Comparison of ENCODE assay signal across 9 cellular contexts in genomic region chr16:6958184-6958583, GRCh38.
"Had no signal": no experiment of that assay in that cellular context is flagged by ENCODE, and none has a peak within 500 bp of the region (broad histone marks: within the 10 kb centered on the region; RNA-seq: fewer than 3 reads in every experiment).

No MANE protein-coding gene starts in this region.

- DNase-seq: GM23248, GOT3, H7, HFFc6, KG1 had no signal

- H3K27me3 Mint-ChIP-seq: IgD-negative memory B cell had no signal

- H3K36me3 ChIP-seq: HAP-1 had no signal

- H3K4me1 ChIP-seq: HAP-1 had no signal

- H3K9ac ChIP-seq: GM23248 had no signal

- H3K27ac Mint-ChIP-seq: HFFc6, IgD-negative memory B cell had no signal

- H3K9me3 ChIP-seq: HAP-1 had no signal

- H3K27ac ChIP-seq: GM23248, HL-60 had no signal

- H2AFZ ChIP-seq: GM23248 had no signal

- H3K4me3 ChIP-seq: GM23248, HAP-1 had no signal

- ATAC-seq: HCT116 had no signal

- H3K4me3 Mint-ChIP-seq: HFFc6 had no signal

- H3K4me1 Mint-ChIP-seq: IgD-negative memory B cell had no signal

- H3K36me3 Mint-ChIP-seq: IgD-negative memory B cell had no signal
